1 cellular context compared by ENCODE assay signal in genomic region chr18:47930844-47931706, GRCh38.
TF ChIP-seq lines count a peak whose summit lies in the region.

No MANE protein-coding gene starts in this region.

TF ChIP-seq in HepG2, 621 proteins besides CTCF, POLR2A, EP300 and RAD21 (continued from another document and continues in another):
- TF ChIP-seq ATF4 (CRISPR knock-in tag; IDR thresholded peaks at IDR 0.05) (peak in 1 of 2 experiments; percentile 61; a peak in 1 of 4 replicates), JUN (CRISPR knock-in tag; IDR thresholded peaks at IDR 0.05) (no peak), ATF3 (CRISPR knock-in tag; IDR thresholded peaks at IDR 0.05) (peak; percentile 65; the same call in 1 of the 2 replicates), GLI4 (CRISPR knock-in tag; IDR thresholded peaks at IDR 0.05; ENCODE audit: borderline replicate concordance) (peak; percentile 94), ATM (IDR thresholded peaks at IDR 0.05; ENCODE audit: borderline replicate concordance) (no peak), ZNF773 (CRISPR knock-in tag; IDR thresholded peaks at IDR 0.05; ENCODE audit: borderline replicate concordance) (peak; percentile 86; the same call in 1 of the 2 replicates), PTBP1 (IDR thresholded peaks at IDR 0.05; ENCODE audit: low read depth, low read length, poor library complexity, severe bottlenecking) (no peak), ZNF784 (CRISPR knock-in tag; IDR thresholded peaks at IDR 0.05; ENCODE audit: borderline replicate concordance) (peak; percentile 94; the same call in 1 of the 2 replicates), ZNF775 (CRISPR knock-in tag; IDR thresholded peaks at IDR 0.05; ENCODE audit: borderline replicate concordance) (no peak), RFX1 (IDR thresholded peaks at IDR 0.05) (no peak), SIX4 (CRISPR knock-in tag; IDR thresholded peaks at IDR 0.05) (no peak), ZNF12 (CRISPR knock-in tag; IDR thresholded peaks at IDR 0.05) (no peak), ZNF414 (CRISPR knock-in tag; IDR thresholded peaks at IDR 0.05) (no peak), IRF9 (CRISPR knock-in tag; IDR thresholded peaks at IDR 0.05; ENCODE audit: borderline replicate concordance) (peak; percentile 87; the same call in 1 of the 2 replicates), CENPT (CRISPR knock-in tag; IDR thresholded peaks at IDR 0.05; ENCODE audit: low read depth) (no peak), CSRNP1 (CRISPR knock-in tag; IDR thresholded peaks at IDR 0.05) (peak; percentile 96), HOXA7 (CRISPR knock-in tag; IDR thresholded peaks at IDR 0.05) (no peak), ZNF746 (CRISPR knock-in tag; IDR thresholded peaks at IDR 0.05) (peak; percentile 78; the same call in 1 of the 2 replicates), HNRNPL (IDR thresholded peaks at IDR 0.05; ENCODE audit: low read depth, low read length) (no peak), CBX5 (CRISPR knock-in tag; IDR thresholded peaks at IDR 0.05; ENCODE audit: borderline replicate concordance) (no peak), ZNF574 (CRISPR knock-in tag; IDR thresholded peaks at IDR 0.05) (peak; percentile 69; the same call in 1 of the 2 replicates), ZSCAN29 (CRISPR knock-in tag; conservative IDR thresholded peaks at IDR 0.05) (no peak), SOX5 (CRISPR knock-in tag; IDR thresholded peaks at IDR 0.05; ENCODE audit: borderline replicate concordance) (peak; percentile 20; the same call in 1 of the 2 replicates), PHB2 (IDR thresholded peaks at IDR 0.05; ENCODE audit: partially characterized antibody) (no peak), AHDC1 (CRISPR knock-in tag; IDR thresholded peaks at IDR 0.05; ENCODE audit: borderline replicate concordance) (no peak), RARG (CRISPR knock-in tag; IDR thresholded peaks at IDR 0.05; ENCODE audit: low read depth) (0 out of 2 replicates have a peak, but pooled peaks have one; percentile 51), FOXJ3 (CRISPR knock-in tag; IDR thresholded peaks at IDR 0.05; ENCODE audit: borderline replicate concordance) (no peak), ARNT (IDR thresholded peaks at IDR 0.05) (no peak), NFE2 (CRISPR knock-in tag; IDR thresholded peaks at IDR 0.05) (no peak), WIZ (CRISPR knock-in tag; IDR thresholded peaks at IDR 0.05) (no peak; the same call in 1 of the 2 replicates), RAD51 (IDR thresholded peaks at IDR 0.05; ENCODE audit: borderline replicate concordance) (no peak), FOXA3 (CRISPR knock-in tag; IDR thresholded peaks at IDR 0.05) (no peak; the same call in 1 of the 2 replicates), PRDM15 (CRISPR knock-in tag; IDR thresholded peaks at IDR 0.05) (no peak), FOXM1 (CRISPR knock-in tag; IDR thresholded peaks at IDR 0.05) (no peak), TFE3 (CRISPR knock-in tag; IDR thresholded peaks at IDR 0.05) (peak; percentile 41; the same call in 1 of the 2 replicates), POGZ (CRISPR knock-in tag; IDR thresholded peaks at IDR 0.05) (peak; percentile 55; the same call in 1 of the 2 replicates), MTA1 (CRISPR knock-in tag; IDR thresholded peaks at IDR 0.05; ENCODE audit: borderline replicate concordance) (peak; percentile 66; the same call in 1 of the 2 replicates), ZNF331 (CRISPR knock-in tag; IDR thresholded peaks at IDR 0.05) (no peak), SRY (CRISPR knock-in tag; IDR thresholded peaks at IDR 0.05) (peak; percentile 87; the same call in 1 of the 2 replicates), RXRB (CRISPR knock-in tag; IDR thresholded peaks at IDR 0.05; ENCODE audit: borderline replicate concordance) (no peak)
